ENCODE assay signal across 8 cellular contexts in the genomic region with DNA sequence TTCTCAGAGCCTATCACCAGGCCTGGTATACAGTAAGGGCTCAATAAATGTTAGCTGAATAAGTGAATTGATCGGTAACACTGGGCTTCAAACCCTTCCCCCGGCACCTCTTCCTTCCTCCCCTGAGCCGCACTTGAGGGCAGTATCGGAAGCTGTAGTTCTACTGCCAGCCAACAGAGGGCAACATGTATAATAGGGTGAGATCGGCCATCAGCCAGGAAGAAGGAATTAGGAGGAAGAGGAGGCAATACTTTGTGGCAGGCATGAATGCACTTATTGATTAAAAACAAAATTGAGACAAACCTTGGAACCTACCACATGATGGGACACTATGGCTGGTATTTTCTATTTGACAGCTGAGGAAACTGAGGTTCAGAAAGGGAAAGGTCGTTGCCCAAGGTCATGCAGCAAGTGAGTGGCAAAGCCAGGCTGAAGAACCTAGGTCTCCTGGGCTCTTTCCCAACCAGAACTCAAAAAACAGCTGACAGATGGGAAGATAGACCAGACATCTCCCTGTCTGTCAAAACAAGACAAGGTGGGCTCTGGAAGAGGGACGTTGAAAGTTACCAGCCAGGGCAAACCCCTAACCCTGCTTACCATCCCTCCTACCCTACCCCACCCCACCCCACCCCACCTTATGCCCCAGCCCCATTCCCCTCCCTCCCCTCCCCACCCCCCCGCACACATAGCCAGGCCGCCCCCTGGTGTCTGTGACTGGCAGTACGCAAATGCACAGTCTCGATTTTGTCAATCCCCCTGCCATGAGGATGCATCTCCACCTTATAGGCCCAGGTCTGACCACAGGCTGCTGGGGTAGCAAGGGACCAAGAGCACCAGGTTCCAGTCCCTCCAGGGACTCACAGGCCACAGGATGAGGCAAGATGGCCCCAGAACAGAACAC.
DNase-seq lines count a peak whose midpoint lies in the region; ATAC-seq and TF ChIP-seq lines count a peak whose summit lies in the region.

No MANE protein-coding gene starts in this region.

- no peaks in the 10 kb centered on the region; the same call in 1 of the 2 replicates for H4K20me1 ChIP-seq in GM23338 (replicated peaks; ENCODE audit: insufficient read depth)

- H3K4me3 ChIP-seq in GM23338 = no peak overlapping the region
- H3K4me3 ChIP-seq in RWPE2 (ENCODE audit: severe bottlenecking) = no peak overlapping the region
- H3K4me3 ChIP-seq in heart left ventricle = no peak overlapping the region

- H3K27me3 ChIP-seq in GM23338 (ENCODE audit: insufficient read depth) (no peaks in the 10 kb centered on the region), RWPE2 (ENCODE audit: insufficient read depth, poor library complexity, severe bottlenecking) (no peaks in the 10 kb centered on the region), heart left ventricle (peaks cover 0 to 17% (median 3%) of the 10 kb centered on the region in 9 donors)

- no peak overlapping the region for H3K4me2 ChIP-seq in GM23338

- no peak overlapping the region for H3K4me3 Mint-ChIP-seq in GM23338

- H3K79me2 ChIP-seq in GM23338 (replicated peaks; ENCODE audit: insufficient read depth) = no peaks in the 10 kb centered on the region

- H3K36me3 Mint-ChIP-seq in GM23338 (ENCODE audit: low read depth) = no peaks in the 10 kb centered on the region

- ATAC-seq in GM23338 (peak; percentile 78), RWPE2 (ENCODE audit: low read depth) (no peak), heart left ventricle (peak in 3 of 4 donors; percentile 29 to 42 (median 41)), HG03378 (IDR thresholded peaks at IDR 0.05; ENCODE audit: unreplicated experiment) (no peak), GM19463 (IDR thresholded peaks at IDR 0.05; ENCODE audit: unreplicated experiment) (no peak)

- H3K9me3 Mint-ChIP-seq in GM23338 = no peaks in the 10 kb centered on the region

- H3K4me1 Mint-ChIP-seq in GM23338 = no peaks in the 10 kb centered on the region

- TF ChIP-seq POLR2A in heart left ventricle (IDR thresholded peaks at IDR 0.05) = no peak

- H3K36me3 ChIP-seq in GM23338 (ENCODE audit: insufficient read depth) = no peaks in the 10 kb centered on the region
- H3K36me3 ChIP-seq in RWPE2 (ENCODE audit: low read depth) = no peaks in the 10 kb centered on the region
- no peaks in the 10 kb centered on the region for H3K36me3 ChIP-seq in heart left ventricle

- no peaks in the 10 kb centered on the region for H3K9me2 ChIP-seq in GM23338 (ENCODE audit: insufficient read depth)

- WGBS in heart left ventricle, 4 donors = 49 to 62% (median 61%) methylated on average over 8 to 11 of the region's 11 CpGs

- TF ChIP-seq CTCF in GM23338 (conservative IDR thresholded peaks at IDR 0.05; ENCODE audit: low read depth in 2 of 2) = peak; percentile 67 to 77
- TF ChIP-seq CTCF in RWPE2 (IDR thresholded peaks at IDR 0.05; ENCODE audit: poor library complexity, severe bottlenecking) = peak; percentile 47
- peak in 11 of 12 donors; percentile 12 to 55 (median 32) for TF ChIP-seq CTCF in heart left ventricle (IDR thresholded peaks at IDR 0.05)

- H3K27ac Mint-ChIP-seq in GM23338 = no peak overlapping the region

- no peak overlapping the region for H3K27ac ChIP-seq in GM23338 (ENCODE audit: low read depth)
- no peak overlapping the region for H3K27ac ChIP-seq in RWPE2 (ENCODE audit: poor library complexity, severe bottlenecking)
- H3K27ac ChIP-seq in heart left ventricle = no peak overlapping the region

- no peak overlapping the region for H2AFZ ChIP-seq in GM23338

- intact Hi-C loops in heart left ventricle (cut with DNase I) = loop anchor here in 7 of 10 donors (2.0 to 10.0 kb wide), 7 partner anchors 105 to 193 kb away; a partner anchor contains a TSS

- peak; percentile 68 for DNase-seq in AG08396 (ENCODE audit: low spot score)
- peak; percentile 80 for DNase-seq in GM23338 (ENCODE audit: low spot score)
- no peak for DNase-seq in RWPE2 (ENCODE audit: low spot score)
- peak; percentile 46 for DNase-seq in activated effector memory CD4-positive, alpha-beta T cell treated with Interleukin-2 at 50 U/mL for 16 hours
- DNase-seq in heart left ventricle = peak in 3 of 5 donors; percentile 29 to 65 (median 33)
- DNase-seq in stimulated activated CD4-positive, alpha-beta T cell treated with anti-CD3 and anti-CD28 coated beads, Interleukin-4, amount 100 ng/mL, for 24 hours = peak; percentile 70

- no peaks in the 10 kb centered on the region for H3F3A ChIP-seq in GM23338 (replicated peaks; ENCODE audit: low read depth)

- H3K4me1 ChIP-seq in GM23338 (ENCODE audit: insufficient read depth) (no peaks in the 10 kb centered on the region), RWPE2 (ENCODE audit: insufficient read depth, poor library complexity, severe bottlenecking) (peaks cover 5% of the 10 kb centered on the region), heart left ventricle (peaks cover 0 to 36% (median 0%) of the 10 kb centered on the region in 12 donors)

- peaks cover 2% of the 10 kb centered on the region for H3K27me3 Mint-ChIP-seq in GM23338 (ENCODE audit: insufficient read depth, low read depth, poor library complexity)

- H3K9me3 ChIP-seq in RWPE2 (ENCODE audit: severe bottlenecking) (no peaks in the 10 kb centered on the region), heart left ventricle (no peaks in the 10 kb centered on the region)

TF ChIP-seq in GM23338, 12 proteins besides CTCF, POLR2A, EP300 and RAD21 (continues in another document):
- TF ChIP-seq, protein P1, sequence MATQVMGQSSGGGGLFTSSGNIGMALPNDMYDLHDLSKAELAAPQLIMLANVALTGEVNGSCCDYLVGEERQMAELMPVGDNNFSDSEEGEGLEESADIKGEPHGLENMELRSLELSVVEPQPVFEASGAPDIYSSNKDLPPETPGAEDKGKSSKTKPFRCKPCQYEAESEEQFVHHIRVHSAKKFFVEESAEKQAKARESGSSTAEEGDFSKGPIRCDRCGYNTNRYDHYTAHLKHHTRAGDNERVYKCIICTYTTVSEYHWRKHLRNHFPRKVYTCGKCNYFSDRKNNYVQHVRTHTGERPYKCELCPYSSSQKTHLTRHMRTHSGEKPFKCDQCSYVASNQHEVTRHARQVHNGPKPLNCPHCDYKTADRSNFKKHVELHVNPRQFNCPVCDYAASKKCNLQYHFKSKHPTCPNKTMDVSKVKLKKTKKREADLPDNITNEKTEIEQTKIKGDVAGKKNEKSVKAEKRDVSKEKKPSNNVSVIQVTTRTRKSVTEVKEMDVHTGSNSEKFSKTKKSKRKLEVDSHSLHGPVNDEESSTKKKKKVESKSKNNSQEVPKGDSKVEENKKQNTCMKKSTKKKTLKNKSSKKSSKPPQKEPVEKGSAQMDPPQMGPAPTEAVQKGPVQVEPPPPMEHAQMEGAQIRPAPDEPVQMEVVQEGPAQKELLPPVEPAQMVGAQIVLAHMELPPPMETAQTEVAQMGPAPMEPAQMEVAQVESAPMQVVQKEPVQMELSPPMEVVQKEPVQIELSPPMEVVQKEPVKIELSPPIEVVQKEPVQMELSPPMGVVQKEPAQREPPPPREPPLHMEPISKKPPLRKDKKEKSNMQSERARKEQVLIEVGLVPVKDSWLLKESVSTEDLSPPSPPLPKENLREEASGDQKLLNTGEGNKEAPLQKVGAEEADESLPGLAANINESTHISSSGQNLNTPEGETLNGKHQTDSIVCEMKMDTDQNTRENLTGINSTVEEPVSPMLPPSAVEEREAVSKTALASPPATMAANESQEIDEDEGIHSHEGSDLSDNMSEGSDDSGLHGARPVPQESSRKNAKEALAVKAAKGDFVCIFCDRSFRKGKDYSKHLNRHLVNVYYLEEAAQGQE (IDR thresholded peaks at IDR 0.05; ENCODE audit: unreplicated experiment) = no peak

Comparison
In these comparisons a context has a peak if more than half of its experiments do, and no peak if none do; other contexts are left out.
1. ATAC-seq: peak in GM23338 (single experiment) and heart left ventricle (3 of 4); none in RWPE2 (single experiment), HG03378 (single experiment) and GM19463 (single experiment).
2. Peak in every context shown above with its lines, with median percentiles within 50 percentile points of each other: CTCF ChIP-seq.